ENCODE assay signal across 19 cellular contexts in genomic region chr18:73893879-73894278, GRCh38.
DNase-seq lines count a peak whose midpoint lies in the region; ATAC-seq and TF ChIP-seq lines count a peak whose summit lies in the region.
"Had no signal": no experiment of that assay in that cellular context is flagged by ENCODE, and none has a peak within 500 bp of the region (broad histone marks: within the 10 kb centered on the region; RNA-seq: fewer than 3 reads in every experiment).

No MANE protein-coding gene starts in this region.

- H3K27me3 Mint-ChIP-seq in activated CD4-positive, alpha-beta T cell treated with anti-CD3 and anti-CD28 coated beads, Interleukin-2, amount 10 ng/mL, durations not matched to agents 24 days and 14 days: peaks cover 3% of the 10 kb centered on the region

- intact Hi-C loops in activated CD4-positive, alpha-beta T cell treated with anti-CD3 and anti-CD28 coated beads, Interleukin-2, amount 10 ng/mL, durations not matched to agents 24 days and 14 days (cut with micrococcal nuclease): loop anchor here (5.0 kb wide), 1 partner anchor 223 kb away; no protein-coding TSS in a partner anchor

- no peaks in the 10 kb centered on the region for H3K9me3 ChIP-seq in right atrium auricular region
- H3K9me3 ChIP-seq: BLaER1 treated with 17β-estradiol and CSF1 and Interleukin-3, amounts not matched to agents 10 nM and 100 nM had no signal

- H3K36me3 Mint-ChIP-seq in activated CD4-positive, alpha-beta T cell treated with anti-CD3 and anti-CD28 coated beads, Interleukin-2, amount 10 ng/mL, durations not matched to agents 24 days and 14 days (ENCODE audit: low read depth): no peaks in the 10 kb centered on the region
- H3K36me3 Mint-ChIP-seq: CD8-positive, alpha-beta memory T cell had no signal

- H3K27ac ChIP-seq in foreskin keratinocyte: no peak overlapping the region
- no peak overlapping the region for H3K27ac ChIP-seq in right atrium auricular region
- H3K27ac ChIP-seq: BLaER1 treated with 17β-estradiol and CSF1 and Interleukin-3, amounts not matched to agents 10 nM and 100 nM; HL-60 had no signal

- TF ChIP-seq CTCF in foreskin keratinocyte (conservative IDR thresholded peaks at IDR 0.05) (no peak), right atrium auricular region (IDR thresholded peaks at IDR 0.05) (no peak)

- no peak overlapping the region for H3K4me3 ChIP-seq in right atrium auricular region
- H3K4me3 ChIP-seq: BLaER1 treated with 17β-estradiol and CSF1 and Interleukin-3, amounts not matched to agents 10 nM and 100 nM; K562 had no signal

- peak; percentile 28 for DNase-seq in activated CD4-positive, alpha-beta T cell treated with anti-CD3 and anti-CD28 coated beads for 48 hours
- no peak for DNase-seq in activated CD4-positive, alpha-beta T cell treated with anti-CD3 and anti-CD28 coated beads, Interleukin-2, amount 10 ng/mL, durations not matched to agents 24 days and 14 days
- DNase-seq in Daoy (ENCODE audit: low read depth): peak; percentile 33
- DNase-seq in RKO (ENCODE audit: low spot score): peak; percentile 13
- peak; percentile 74 to 83 for DNase-seq in foreskin keratinocyte
- DNase-seq in NCI-H2081 (lab: John Stamatoyannopoulos, UW): no peak
- no peak for DNase-seq in NOMO-1 treated with DMSO at 0.1 percent for 48 hours (lab: John Stamatoyannopoulos, UW; ENCODE audit: unreplicated experiment)
- no peak for DNase-seq in right atrium auricular region (ENCODE audit: low spot score)
- DNase-seq: CD8-positive, alpha-beta memory T cell; GOT3; NCI-H1436; NCI-H2029; NCI-H510A; NCI-H774; SHP77 treated with DMSO at 0.1 percent for 48 hours had no signal

- peak; percentile 71 for ATAC-seq in foreskin keratinocyte
- ATAC-seq: K562, Panc1 had no signal

- H3K4me1 ChIP-seq in foreskin keratinocyte (no peaks in the 10 kb centered on the region), right atrium auricular region (no peaks in the 10 kb centered on the region)

- no peak overlapping the region for H3K4me3 Mint-ChIP-seq in activated CD4-positive, alpha-beta T cell treated with anti-CD3 and anti-CD28 coated beads, Interleukin-2, amount 10 ng/mL, durations not matched to agents 24 days and 14 days
- H3K4me3 Mint-ChIP-seq: CD8-positive, alpha-beta memory T cell had no signal

- H3K4me1 Mint-ChIP-seq in activated CD4-positive, alpha-beta T cell treated with anti-CD3 and anti-CD28 coated beads, Interleukin-2, amount 10 ng/mL, durations not matched to agents 24 days and 14 days: no peaks in the 10 kb centered on the region
- H3K4me1 Mint-ChIP-seq: CD8-positive, alpha-beta memory T cell had no signal

- no peaks in the 10 kb centered on the region for H3K9me3 Mint-ChIP-seq in activated CD4-positive, alpha-beta T cell treated with anti-CD3 and anti-CD28 coated beads, Interleukin-2, amount 10 ng/mL, durations not matched to agents 24 days and 14 days

- H3K36me3 ChIP-seq in right atrium auricular region: no peaks in the 10 kb centered on the region
- H3K36me3 ChIP-seq: BLaER1 treated with 17β-estradiol and CSF1 and Interleukin-3, amounts not matched to agents 10 nM and 100 nM had no signal

- H3K27ac Mint-ChIP-seq in activated CD4-positive, alpha-beta T cell treated with anti-CD3 and anti-CD28 coated beads, Interleukin-2, amount 10 ng/mL, durations not matched to agents 24 days and 14 days: no peak overlapping the region
- H3K27ac Mint-ChIP-seq: CD8-positive, alpha-beta memory T cell had no signal

- no peaks in the 10 kb centered on the region for H3K27me3 ChIP-seq in foreskin keratinocyte
- no peaks in the 10 kb centered on the region for H3K27me3 ChIP-seq in right atrium auricular region
- H3K27me3 ChIP-seq: BLaER1 treated with 17β-estradiol and CSF1 and Interleukin-3, amounts not matched to agents 10 nM and 100 nM had no signal

Comparison
In these comparisons a context has a peak if more than half of its experiments do, and no peak if none do; other contexts are left out.
1. DNase-seq: peak in activated CD4-positive, alpha-beta T cell treated with anti-CD3 and anti-CD28 coated beads for 48 hours (single experiment), Daoy (single experiment), RKO (single experiment) and foreskin keratinocyte (2 of 2); none in activated CD4-positive, alpha-beta T cell treated with anti-CD3 and anti-CD28 coated beads, Interleukin-2, amount 10 ng/mL, durations not matched to agents 24 days and 14 days (single experiment), NCI-H2081 (0 of 2), NOMO-1 treated with DMSO at 0.1 percent for 48 hours (single experiment) and right atrium auricular region (single experiment).